In the genomic region with DNA sequence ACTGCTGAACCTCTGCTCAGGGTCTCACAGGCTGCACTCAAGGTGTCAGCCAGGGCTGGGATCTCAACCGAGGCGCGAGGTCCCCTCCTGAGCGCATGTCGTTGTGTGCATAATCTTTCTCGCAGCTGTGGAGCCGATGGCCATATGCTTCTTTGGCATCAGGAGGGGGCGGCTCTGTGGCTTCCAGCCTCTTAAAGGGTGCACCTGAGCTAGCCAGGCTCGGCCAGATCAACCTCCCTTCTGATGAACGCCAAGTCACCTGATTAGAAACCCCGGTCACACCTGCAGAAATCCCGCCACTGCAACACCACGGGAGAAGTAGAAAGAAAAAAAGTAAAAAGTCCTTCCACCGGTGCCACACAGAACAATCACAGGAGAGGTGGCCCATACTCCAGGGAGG, we compare ENCODE assay signal across 1 cellular context.
A peak's percentile ranks its signal among the peaks of the same experiment; 100 is the strongest.
TF ChIP-seq lines count a peak whose summit lies in the region.

No MANE protein-coding gene starts in this region.

TF ChIP-seq in H1, 55 proteins besides CTCF, POLR2A, EP300 and RAD21:
- no peak for TF ChIP-seq BACH1 (IDR thresholded peaks at IDR 0.05; ENCODE audit: low read length)
- TF ChIP-seq, protein P1, sequence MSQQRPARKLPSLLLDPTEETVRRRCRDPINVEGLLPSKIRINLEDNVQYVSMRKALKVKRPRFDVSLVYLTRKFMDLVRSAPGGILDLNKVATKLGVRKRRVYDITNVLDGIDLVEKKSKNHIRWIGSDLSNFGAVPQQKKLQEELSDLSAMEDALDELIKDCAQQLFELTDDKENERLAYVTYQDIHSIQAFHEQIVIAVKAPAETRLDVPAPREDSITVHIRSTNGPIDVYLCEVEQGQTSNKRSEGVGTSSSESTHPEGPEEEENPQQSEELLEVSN (IDR thresholded peaks at IDR 0.05), result peak; percentile 79
